Comparison of ENCODE assay signal across 7 cellular contexts in the genomic region with DNA sequence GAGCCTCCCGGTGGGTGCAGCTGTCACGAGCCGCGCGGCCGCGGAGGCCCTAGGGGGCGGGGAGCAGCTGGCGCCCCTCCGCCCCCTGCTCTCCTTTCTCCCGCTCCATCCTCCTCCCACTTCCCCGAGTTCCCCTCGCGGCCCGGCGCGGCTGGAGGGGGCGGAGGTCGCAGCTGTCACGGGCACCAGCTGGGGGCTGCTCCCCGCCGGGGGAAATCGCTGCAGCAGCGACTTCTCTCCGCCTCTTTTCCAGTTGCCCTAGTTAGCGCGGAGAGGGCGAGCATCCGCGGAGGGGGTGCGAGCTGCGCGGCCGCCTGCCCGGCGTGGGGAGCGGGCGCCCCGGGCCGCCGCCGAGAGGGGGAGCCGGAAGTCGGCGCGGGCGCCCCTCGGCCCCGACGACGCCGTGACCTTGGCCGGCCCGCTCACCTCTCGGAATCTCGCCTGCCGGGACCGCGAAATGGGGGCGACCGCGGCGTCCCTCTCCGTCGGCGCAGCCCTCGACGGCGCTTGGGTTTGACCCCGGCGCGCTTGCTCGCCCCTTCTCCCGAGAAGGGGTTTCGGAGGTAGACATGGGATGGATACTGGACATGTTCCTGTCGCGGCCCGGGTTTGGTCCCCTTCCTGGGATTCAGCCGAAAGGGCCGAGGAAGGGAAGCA.
DNase-seq lines count a peak whose midpoint lies in the region; ATAC-seq lines count a peak whose summit lies in the region.

No MANE protein-coding gene starts in this region.

- peak overlapping the region; percentile 71 for H3K4me3 ChIP-seq in mucosa of stomach (ENCODE audit: low read length)

- peak overlapping the region; percentile 72 for H3K9ac ChIP-seq in mucosa of stomach (ENCODE audit: low read length)

- peaks cover 18% of the 10 kb centered on the region for H3K4me1 ChIP-seq in mucosa of stomach (ENCODE audit: control insufficient read depth, insufficient read depth, low read length)

- DNase-seq in NCI-H345 treated with DMSO at 0.1 percent for 48 hours (lab: John Stamatoyannopoulos, UW; ENCODE audit: unreplicated experiment) (peak; percentile 42), epidermal melanocyte (ENCODE audit: insufficient read length, low spot score) (peak; percentile 48)
- DNase-seq in activated CD8-positive, alpha-beta memory T cell treated with anti-CD3 and anti-CD28 coated beads, Interleukin-2, amount 50 U/mL, for 48 hours = peak; percentile 77
- peak; percentile 59 for DNase-seq in stimulated activated CD8-positive, alpha-beta memory T cell treated with anti-CD3 and anti-CD28 coated beads, Interleukin-4, amount 100 ng/mL, for 48 hours

- ATAC-seq in GM18858 (IDR thresholded peaks at IDR 0.05; ENCODE audit: unreplicated experiment) (peak; percentile 25), HG02885 (IDR thresholded peaks at IDR 0.05; ENCODE audit: poor library complexity, unreplicated experiment) (peak; percentile 51)

- H3K27me3 ChIP-seq in mucosa of stomach (ENCODE audit: control insufficient read depth, insufficient read depth, low read length) = no peaks in the 10 kb centered on the region

- no peaks in the 10 kb centered on the region for H3K9me3 ChIP-seq in mucosa of stomach (ENCODE audit: control insufficient read depth, low read length)

- no peaks in the 10 kb centered on the region for H3K36me3 ChIP-seq in mucosa of stomach (ENCODE audit: control insufficient read depth, insufficient read depth, low read length)

Comparison
In these comparisons a context has a peak if more than half of its experiments do, and no peak if none do; other contexts are left out.
1. Peak in every context shown above with its lines: DNase-seq, ATAC-seq and H3K4me3 ChIP-seq.